In genomic region chr4:79132826-79133225, GRCh38 we compare ENCODE assay signal across 7 cellular contexts.
"Had no signal": no experiment of that assay in that cellular context is flagged by ENCODE, and none has a peak within 500 bp of the region (broad histone marks: within the 10 kb centered on the region; RNA-seq: fewer than 3 reads in every experiment).

No MANE protein-coding gene starts in this region.

- H3K4me3 ChIP-seq: K562 had no signal

- FAIRE-seq: HepG2, HTR-8/SVneo, K562 had no signal

- DNase-seq: IMR-90, KBM-7, KG1 had no signal

- H3K27ac ChIP-seq: HL-60 had no signal
